In genomic region chr19:19459707-19460251, GRCh38 we compare ENCODE assay signal across 8 cellular contexts. TPM values are rescaled to one million over a fixed set of nuclear protein-coding genes. Genes with fewer than 3 reads are reported as not detected.
DNase-seq lines count a peak whose midpoint lies in the region; ATAC-seq, FAIRE-seq and TF ChIP-seq lines count a peak whose summit lies in the region.

No MANE protein-coding gene starts in this region.

- POLR2A ChIA-PET in GM12878 (lab: Charles Lee) = interaction anchor here (0.6 to 2.6 kb wide), 6 partner anchors 13 to 53 kb away, joined by 3 to 9 read pairs (median 5); no protein-coding TSS in a partner anchor

- H3K27me3 ChIP-seq in BLaER1 (no peaks in the 10 kb centered on the region), GM12878 (replicated peaks in 1 of 2; ENCODE audit: control insufficient read depth in 2 of 2, insufficient read depth in 2 of 2, low read length in 1 of 2) (no peaks in the 10 kb centered on the region), hepatocyte (no peaks in the 10 kb centered on the region)

- H3K4me3 ChIP-seq in BLaER1 = peak overlapping the region; percentile 61
- peak overlapping the region; percentile 29; the same call in 1 of the 2 replicates for H3K4me3 ChIP-seq in GM12878
- H3K4me3 ChIP-seq in hepatocyte = no peak overlapping the region

- no peaks in the 10 kb centered on the region for H3K9me3 Mint-ChIP-seq in HFFc6
- no peaks in the 10 kb centered on the region for H3K9me3 Mint-ChIP-seq in stimulated activated effector memory CD8-positive, alpha-beta T cell treated with anti-CD3 and anti-CD28 coated beads, Interleukin-12 subunit alpha, Interleukin-12 subunit beta, amount 100 ng/mL, for 72 hours

- intact Hi-C loops in GM12878 (cut with micrococcal nuclease; ENCODE audit: unreplicated experiment) = loop anchor here (5.0 kb wide), 1 partner anchor 52 kb away; the partner anchor contains the start of gene GATAD2A

- H3K4me1 ChIP-seq in BLaER1 (peaks cover 89% of the 10 kb centered on the region), GM12878 (ENCODE audit: control insufficient read depth, insufficient read depth, low read length) (peaks cover 54% of the 10 kb centered on the region), hepatocyte (ENCODE audit: insufficient read depth) (peaks cover 51% of the 10 kb centered on the region)

- no peak for TF ChIP-seq RAD21 in GM12878 (IDR thresholded peaks at IDR 0.05; ENCODE audit: insufficient read depth, low read depth, low read length)

- no TSS peak for BruUV-seq in GM12878 (replicated peaks; lab: Mats Ljungman, UMichigan)

- no peak; the same call in 1 of the 2 replicates for TF ChIP-seq POLR2A in GM12878 (IDR thresholded peaks at IDR 0.05; ENCODE audit: low read depth, low read length)

- WGBS in GM12878 (ENCODE audit: insufficient coverage, insufficient replicate concordance, low lambda C conversion rate, missing lambda C conversion rate) = 2% methylated on average over 8 of the region's 8 CpGs
- 81% methylated on average over 8 of the region's 8 CpGs for WGBS in hepatocyte (ENCODE audit: low lambda C conversion rate, missing lambda C conversion rate)

- peak; percentile 75 for ATAC-seq in GM12878
- peak; percentile 82 for ATAC-seq in stimulated activated effector memory CD8-positive, alpha-beta T cell treated with anti-CD3 and anti-CD28 coated beads, Interleukin-12 subunit alpha, Interleukin-12 subunit beta, amount 100 ng/mL, for 72 hours

- peaks cover 6% of the 10 kb centered on the region; the same call in 1 of the 2 replicates for H3K36me3 Mint-ChIP-seq in HFFc6 (ENCODE audit: low read depth)
- H3K36me3 Mint-ChIP-seq in stimulated activated effector memory CD8-positive, alpha-beta T cell treated with anti-CD3 and anti-CD28 coated beads, Interleukin-12 subunit alpha, Interleukin-12 subunit beta, amount 100 ng/mL, for 72 hours = peaks cover 23% of the 10 kb centered on the region

- peaks cover 100% of the 10 kb centered on the region for H4K20me1 ChIP-seq in BLaER1
- peaks cover 2% of the 10 kb centered on the region for H4K20me1 ChIP-seq in GM12878 (ENCODE audit: control insufficient read depth, insufficient read depth)
- peaks cover 34% of the 10 kb centered on the region for H4K20me1 ChIP-seq in hepatocyte (ENCODE audit: insufficient read depth, poor library complexity, severe bottlenecking)

- H3K36me3 ChIP-seq in BLaER1 (peaks cover 40% of the 10 kb centered on the region), GM12878 (ENCODE audit: control insufficient read depth in 2 of 2, insufficient read depth in 2 of 2, low read length in 1 of 2) (peaks cover 11 to 13% of the 10 kb centered on the region in 2 experiments; a peak in 3 of 4 replicates), hepatocyte (replicated peaks; ENCODE audit: insufficient read depth, low read depth) (no peaks in the 10 kb centered on the region)

- H3K9me3 ChIP-seq in BLaER1 (peaks cover 10% of the 10 kb centered on the region), GM12878 (replicated peaks; ENCODE audit: control insufficient read depth, insufficient read depth, low read length) (no peaks in the 10 kb centered on the region; the same call in 2 of the 3 replicates), hepatocyte (ENCODE audit: low read depth) (no peaks in the 10 kb centered on the region)

- H3K79me2 ChIP-seq in GM12878 (ENCODE audit: control insufficient read depth, insufficient read depth, low read length) (peaks cover 66% of the 10 kb centered on the region), hepatocyte (peaks cover 90% of the 10 kb centered on the region)

- H3K27ac Mint-ChIP-seq in HFFc6 = peak overlapping the region; percentile 95
- peak overlapping the region; percentile 96 for H3K27ac Mint-ChIP-seq in stimulated activated effector memory CD8-positive, alpha-beta T cell treated with anti-CD3 and anti-CD28 coated beads, Interleukin-12 subunit alpha, Interleukin-12 subunit beta, amount 100 ng/mL, for 72 hours

- CTCF ChIA-PET in GM12878 (lab: Yijun Ruan, JAX) = interaction anchor here (0.5 to 2.5 kb wide), 10 partner anchors 10 to 330 kb away, joined by 3 to 10 read pairs (median 4); partner anchors contain the start of gene GATAD2A

- H3K4me3 Mint-ChIP-seq in HFFc6 = peak overlapping the region; percentile 78
- peak overlapping the region; percentile 80 for H3K4me3 Mint-ChIP-seq in stimulated activated effector memory CD8-positive, alpha-beta T cell treated with anti-CD3 and anti-CD28 coated beads, Interleukin-12 subunit alpha, Interleukin-12 subunit beta, amount 100 ng/mL, for 72 hours

- RAD21 ChIA-PET in GM12878 (lab: Charles Lee; ENCODE audit: unreplicated experiment) = interaction anchor here (0.9 to 3.1 kb wide), 3 partner anchors 30 to 95 kb away, joined by 3 to 21 read pairs (median 4); partner anchors contain the start of gene GATAD2A

- H3K9me2 ChIP-seq in hepatocyte (replicated peaks; ENCODE audit: insufficient read depth) = no peaks in the 10 kb centered on the region

- H3K27ac ChIP-seq in BLaER1 = peak overlapping the region; percentile 80
- H3K27ac ChIP-seq in GM12878 (ENCODE audit: control insufficient read depth, insufficient read depth) = peak overlapping the region; percentile 79
- no peak overlapping the region for H3K27ac ChIP-seq in hepatocyte

- peak overlapping the region; percentile 99 for H3K4me2 ChIP-seq in BLaER1
- H3K4me2 ChIP-seq in GM12878 (ENCODE audit: control insufficient read depth, insufficient read depth) = peak overlapping the region; percentile 77
- no peak overlapping the region for H3K4me2 ChIP-seq in hepatocyte

- SMC1A ChIA-PET in GM12878 (lab: Charles Lee; ENCODE audit: uncharacterized antibody, unreplicated experiment) = interaction anchor here (1.3 to 3.0 kb wide), 8 partner anchors 8 to 48 kb away, joined by 3 to 21 read pairs (median 4); no protein-coding TSS in a partner anchor

- in situ Hi-C loops in GM12878 (cut with MboI) = no loop called here

- H3K9ac ChIP-seq in BLaER1 (peak overlapping the region; percentile 71), GM12878 (ENCODE audit: control insufficient read depth, insufficient read depth, low read length) (peak overlapping the region; percentile 49)

- H3K4me1 Mint-ChIP-seq in HFFc6 (ENCODE audit: low read depth) = peaks cover 76% of the 10 kb centered on the region
- peaks cover 86% of the 10 kb centered on the region for H3K4me1 Mint-ChIP-seq in stimulated activated effector memory CD8-positive, alpha-beta T cell treated with anti-CD3 and anti-CD28 coated beads, Interleukin-12 subunit alpha, Interleukin-12 subunit beta, amount 100 ng/mL, for 72 hours

- DNase-seq in HFFc6 = peak; percentile 81
- DNase-seq in T-helper 22 cell (ENCODE audit: low read depth) = peak; percentile 64
- DNase-seq in GM12878 (ENCODE audit: low read depth, low spot score) = no peak
- peak; percentile 40 for DNase-seq in medulla oblongata (ENCODE audit: extremely low spot score)
- DNase-seq in stimulated activated effector memory CD8-positive, alpha-beta T cell treated with anti-CD3 and anti-CD28 coated beads, Interleukin-12 subunit alpha, Interleukin-12 subunit beta, amount 100 ng/mL, for 72 hours (ENCODE audit: low spot score in 2 of 2) = peak; percentile 37 to 76
- no peak for DNase-seq in NCI-H748 treated with DMSO at 0.1 percent for 48 hours (lab: John Stamatoyannopoulos, UW)
- DNase-seq in hepatocyte (ENCODE audit: low spot score) = no peak

- H2AFZ ChIP-seq in GM12878 (ENCODE audit: control insufficient read depth, low read depth, low read length) = no peak overlapping the region
- no peak overlapping the region for H2AFZ ChIP-seq in hepatocyte

- TF ChIP-seq EP300 in GM12878 (IDR thresholded peaks at IDR 0.05; ENCODE audit: borderline replicate concordance in 1 of 2, control insufficient read depth in 1 of 2, low read depth in 2 of 2, low read length in 2 of 2) = no peak

- peaks cover 3% of the 10 kb centered on the region for H3K27me3 Mint-ChIP-seq in HFFc6 (ENCODE audit: insufficient read depth)

- FAIRE-seq in GM12878 (lab: Jason Lieb, UNC) = peak; percentile 52

- TF ChIP-seq CTCF in HFFc6 (IDR thresholded peaks at IDR 0.05) (no peak), GM12878 (IDR thresholded peaks at IDR 0.05 in 2 of 3, conservative IDR thresholded peaks at IDR 0.05 in 1 of 3; ENCODE audit: control insufficient read depth in 2 of 3, extremely low read depth in 1 of 3, insufficient read depth in 1 of 3, low read depth in 3 of 3, low read length in 3 of 3) (no peak), hepatocyte (IDR thresholded peaks at IDR 0.05; ENCODE audit: poor library complexity) (no peak)

RNA-seq across cellular contexts. Expression of gene GATAD2A, which starts 54.3 kb away (rescaled TPM):
- 100 to 1,000 TPM; 107 to 123 (median 112) TPM for total RNA-seq in HFFc6 (2021; fragmentation: NEBNext Ultra II Directional; extraction: Animal tissue kit (Norgen Biotek cat#: 25700))
- 28.7 and 30.1 TPM in 2 replicates for total RNA-seq in GM12878 (2013; cell fraction: nucleolus; rRNA removed)
- total RNA-seq in GM12878 (2014; rRNA removed) (47.1 and 61.8 TPM in 2 replicates), GM12878 (2014; rRNA removed; fragmentation: Illumina TruSeq; extraction: Trizol) (27.4 and 38.4 TPM in 2 replicates), GM12878 (2021) (161 and 173 TPM in 2 replicates), hepatocyte (28.0 and 35.7 TPM in 2 replicates)
- 15.5 TPM for polyA plus RNA-seq in GM12878 (2011; ENCODE audit: low read depth)
- polyA plus RNA-seq in GM12878 (2011; rRNA removed) (16.9 and 20.1 TPM in 2 replicates), GM12878 (2014; fragmentation: Illumina TruSeq; extraction: Trizol) (8.6 and 28.0 TPM in 2 replicates), GM12878 (2014; fragmentation: Nextera tagmentation; extraction: Ambion mirVana) (1 to 10 TPM; 2.6 to 2.7 TPM), GM12878 (2014; rRNA removed) (60.3 and 70.8 TPM in 2 replicates), GM12878 (2016; fragmentation: Nextera tagmentation; extraction: Ambion mirVana) (10 to 100 TPM; 31.4 to 32.7 TPM), hepatocyte (31.4 and 35.3 TPM in 2 replicates)
- polyA plus RNA-seq in GM12878 (2011; cell fraction: cytosol; rRNA removed) = 18.7 and 20.9 TPM in 2 replicates
- 21.5 and 39.0 TPM in 2 replicates for polyA plus RNA-seq in GM12878 (2011; cell fraction: nucleus; rRNA removed)
- 32.1 and 35.4 TPM in 2 replicates for polyA plus RNA-seq in GM12878 (2012)
- 16.8 and 17.2 TPM in 2 replicates for polyA minus RNA-seq in GM12878 (2011; rRNA and poly(A)+ RNA removed)
- polyA minus RNA-seq in GM12878 (2011; cell fraction: cytosol; rRNA and poly(A)+ RNA removed) = 29.5 and 34.5 TPM in 2 replicates
- 5.1 and 11.0 TPM in 2 replicates for polyA minus RNA-seq in GM12878 (2011; cell fraction: nucleus; rRNA and poly(A)+ RNA removed)

RNA-seq across cellular contexts. Expression of gene TSSK6, which starts 55.6 kb away (rescaled TPM):
- 1 to 10 TPM in 2 of 6 experiments, under 1 TPM in 4; 0.61 to 1.3 (median 0.92) TPM for total RNA-seq in HFFc6 (2021; fragmentation: NEBNext Ultra II Directional; extraction: Animal tissue kit (Norgen Biotek cat#: 25700))
- total RNA-seq in GM12878 (2013; cell fraction: nucleolus; rRNA removed) = 10.2 and 12.0 TPM in 2 replicates
- total RNA-seq in GM12878 (2014; rRNA removed) (0.82 and 1.6 TPM in 2 replicates), GM12878 (2014; rRNA removed; fragmentation: Illumina TruSeq; extraction: Trizol) (0.49 and 0.55 TPM in 2 replicates), GM12878 (2021) (2.3 and 2.9 TPM in 2 replicates), hepatocyte (0.87 and 1.1 TPM in 2 replicates)
- 0.58 TPM for polyA plus RNA-seq in GM12878 (2011; ENCODE audit: low read depth)
- polyA plus RNA-seq in GM12878 (2011; rRNA removed) (0.76 and 1.5 TPM in 2 replicates), GM12878 (2014; fragmentation: Illumina TruSeq; extraction: Trizol) (0.06 TPM in 1 of 2 replicates, not detected in the other), GM12878 (2014; fragmentation: Nextera tagmentation; extraction: Ambion mirVana) (not detected), GM12878 (2014; rRNA removed) (3.6 and 3.7 TPM in 2 replicates), GM12878 (2016; fragmentation: Nextera tagmentation; extraction: Ambion mirVana) (under 1 TPM; 0.38 to 0.47 TPM), hepatocyte (1.3 TPM in 1 of 2 replicates, not detected in the other)
- 3.1 and 4.8 TPM in 2 replicates for polyA plus RNA-seq in GM12878 (2011; cell fraction: cytosol; rRNA removed)
- 12.7 and 13.5 TPM in 2 replicates for polyA plus RNA-seq in GM12878 (2011; cell fraction: nucleus; rRNA removed)
- 1.7 and 2.8 TPM in 2 replicates for polyA plus RNA-seq in GM12878 (2012)
- polyA minus RNA-seq in GM12878 (2011; rRNA and poly(A)+ RNA removed) = 1.7 and 5.9 TPM in 2 replicates
- 2.1 and 3.7 TPM in 2 replicates for polyA minus RNA-seq in GM12878 (2011; cell fraction: cytosol; rRNA and poly(A)+ RNA removed)
- 13.4 and 18.7 TPM in 2 replicates for polyA minus RNA-seq in GM12878 (2011; cell fraction: nucleus; rRNA and poly(A)+ RNA removed)

RNA-seq across cellular contexts. Expression of gene NDUFA13, which starts 56.2 kb away (rescaled TPM):
- total RNA-seq in HFFc6 (2021; fragmentation: NEBNext Ultra II Directional; extraction: Animal tissue kit (Norgen Biotek cat#: 25700)) = 100 to 1,000 TPM; 266 to 393 (median 323) TPM
- 144 and 157 TPM in 2 replicates for total RNA-seq in GM12878 (2013; cell fraction: nucleolus; rRNA removed)
- total RNA-seq in GM12878 (2014; rRNA removed) (263 and 284 TPM in 2 replicates), GM12878 (2014; rRNA removed; fragmentation: Illumina TruSeq; extraction: Trizol) (303 and 329 TPM in 2 replicates), GM12878 (2021) (462 and 473 TPM in 2 replicates), hepatocyte (46.3 and 80.4 TPM in 2 replicates)
- 1,149 TPM for polyA plus RNA-seq in GM12878 (2011; ENCODE audit: low read depth)
- polyA plus RNA-seq in GM12878 (2011; rRNA removed) (282 and 475 TPM in 2 replicates), GM12878 (2014; fragmentation: Illumina TruSeq; extraction: Trizol) (53.4 and 224 TPM in 2 replicates), GM12878 (2014; fragmentation: Nextera tagmentation; extraction: Ambion mirVana) (100 to 1,000 TPM; 232 to 449 TPM), GM12878 (2014; rRNA removed) (528 and 564 TPM in 2 replicates), GM12878 (2016; fragmentation: Nextera tagmentation; extraction: Ambion mirVana) (100 to 1,000 TPM; 566 to 586 TPM), hepatocyte (598 and 615 TPM in 2 replicates)
- polyA plus RNA-seq in GM12878 (2011; cell fraction: cytosol; rRNA removed) = 834 and 1,057 TPM in 2 replicates
- 373 and 417 TPM in 2 replicates for polyA plus RNA-seq in GM12878 (2011; cell fraction: nucleus; rRNA removed)
- 244 and 350 TPM in 2 replicates for polyA plus RNA-seq in GM12878 (2012)
- 117 and 160 TPM in 2 replicates for polyA minus RNA-seq in GM12878 (2011; rRNA and poly(A)+ RNA removed)
- polyA minus RNA-seq in GM12878 (2011; cell fraction: cytosol; rRNA and poly(A)+ RNA removed) = 69.2 and 95.4 TPM in 2 replicates
- 44.1 and 69.0 TPM in 2 replicates for polyA minus RNA-seq in GM12878 (2011; cell fraction: nucleus; rRNA and poly(A)+ RNA removed)

Comparison
In these comparisons a context has a peak if more than half of its experiments do, and no peak if none do; other contexts are left out.
1. DNase-seq: peak in HFFc6 (single experiment), T-helper 22 cell (single experiment), medulla oblongata (single experiment) and stimulated activated effector memory CD8-positive, alpha-beta T cell treated with anti-CD3 and anti-CD28 coated beads, Interleukin-12 subunit alpha, Interleukin-12 subunit beta, amount 100 ng/mL, for 72 hours (2 of 2); none in GM12878 (single experiment), NCI-H748 treated with DMSO at 0.1 percent for 48 hours (single experiment) and hepatocyte (single experiment).